In genomic region chr16:67150058-67150832, GRCh38 we compare ENCODE assay signal across 8 cellular contexts. TPM values are rescaled to one million over a fixed set of nuclear protein-coding genes. Genes with fewer than 3 reads are reported as not detected.
DNase-seq lines count a peak whose midpoint lies in the region; ATAC-seq and TF ChIP-seq lines count a peak whose summit lies in the region.

No MANE protein-coding gene starts in this region.

- no peak for TF ChIP-seq POLR2A in stomach (IDR thresholded peaks at IDR 0.05)

- 8% methylated on average over 92 of the region's 92 CpGs for WGBS in liver
- 5 to 12% (median 9%) methylated on average over 4 to 91 of the region's 92 CpGs for WGBS in stomach, 5 donors

- DNase-seq in SJSA1 (ENCODE audit: low read depth in 1 of 2, low spot score in 2 of 2) = peak; percentile 71 to 78
- no peak for DNase-seq in stomach
- DNase-seq in NCI-H226 = no peak
- DNase-seq in cerebellar nuclear complex (lab: John Stamatoyannopoulos, UW) = no peak

- H3K4me1 ChIP-seq in SJSA1 (replicated peaks) (peaks cover 28% of the 10 kb centered on the region), liver (ENCODE audit: control insufficient read depth in 4 of 4, insufficient read depth in 4 of 4, low read length in 3 of 4) (peaks cover 6 to 15% (median 11%) of the 10 kb centered on the region in 4 donors), stomach (peaks cover 14 to 38% (median 34%) of the 10 kb centered on the region in 4 donors)

- intact Hi-C loops in stomach (cut with DNase I; ENCODE audit: low total_unique reads) = loop anchor here (5.0 kb wide), 1 partner anchor 173 kb away; no protein-coding TSS in a partner anchor

- TF ChIP-seq EP300 in stomach (IDR thresholded peaks at IDR 0.05) = no peak

- H3K36me3 ChIP-seq in SJSA1 (peaks cover 61% of the 10 kb centered on the region), liver (ENCODE audit: control insufficient read depth in 4 of 4, insufficient read depth in 3 of 4, low read depth in 1 of 4, low read length in 3 of 4) (peaks cover 14 to 34% (median 28%) of the 10 kb centered on the region in 4 donors), stomach (peaks cover 21 to 52% (median 42%) of the 10 kb centered on the region in 4 donors)

- no peak overlapping the region for H3K9ac ChIP-seq in liver (ENCODE audit: low read depth in 1 of 2, low read length in 2 of 2)

- peak; percentile 28 for ATAC-seq in HG02610 (IDR thresholded peaks at IDR 0.05; ENCODE audit: unreplicated experiment)

- no peaks in the 10 kb centered on the region for H3K27me3 ChIP-seq in SJSA1 (replicated peaks)
- H3K27me3 ChIP-seq in liver (ENCODE audit: control insufficient read depth in 4 of 4, insufficient read depth in 4 of 4, low read length in 3 of 4) = no peaks in the 10 kb centered on the region
- peaks cover 0 to 30% (median 0%) of the 10 kb centered on the region in 3 donors for H3K27me3 ChIP-seq in stomach

- H3K9me3 ChIP-seq in SJSA1 (replicated peaks) (peaks cover 10% of the 10 kb centered on the region), liver (ENCODE audit: control insufficient read depth in 4 of 4, low read length in 3 of 4) (no peaks in the 10 kb centered on the region), stomach (no peaks in the 10 kb centered on the region)

- H3K27ac ChIP-seq in SJSA1 = peak overlapping the region; percentile 83
- peak overlapping the region; percentile 72 for H3K27ac ChIP-seq in cingulate gyrus (ENCODE audit: low read depth, low read length)
- peak overlapping the region; percentile 61 to 79 for H3K27ac ChIP-seq in liver (ENCODE audit: low read depth in 1 of 2, low read length in 2 of 2)
- peak overlapping the region; percentile 75 to 91 (median 86) for H3K27ac ChIP-seq in stomach

- TF ChIP-seq RAD21 in liver (IDR thresholded peaks at IDR 0.05) = no peak

- H3K4me3 ChIP-seq in GM12875 (ENCODE audit: low read depth, low read length) (peak overlapping the region; percentile 57), SJSA1 (peak overlapping the region; percentile 70), liver (ENCODE audit: low read depth in 1 of 3, low read length in 3 of 3) (peak overlapping the region in 2 of 3 donors; percentile 1 to 54), stomach (peak overlapping the region; percentile 61 to 72 (median 63))

- TF ChIP-seq CTCF in GM12875 (IDR thresholded peaks at IDR 0.05; ENCODE audit: borderline replicate concordance, insufficient read depth, low read depth, low read length) = no peak
- no peak for TF ChIP-seq CTCF in liver (IDR thresholded peaks at IDR 0.05; ENCODE audit: low read depth, low read length, missing input control)
- peak in 1 of 7 experiments; percentile 9 for TF ChIP-seq CTCF in stomach (IDR thresholded peaks at IDR 0.05)

TF ChIP-seq in liver, 16 proteins besides CTCF, POLR2A, EP300 and RAD21:
- TF ChIP-seq ZBTB33 (IDR thresholded peaks at IDR 0.05) (no peak), SP1 (IDR thresholded peaks at IDR 0.05) (no peak), MAX (IDR thresholded peaks at IDR 0.05) (no peak), EGR1 (IDR thresholded peaks at IDR 0.05; ENCODE audit: low read depth in 2 of 2) (no peak), FOXA2 (IDR thresholded peaks at IDR 0.05) (no peak), JUND (IDR thresholded peaks at IDR 0.05) (no peak), ATF3 (IDR thresholded peaks at IDR 0.05) (no peak), YY1 (IDR thresholded peaks at IDR 0.05) (no peak), RXRA (IDR thresholded peaks at IDR 0.05) (no peak), FOXA1 (IDR thresholded peaks at IDR 0.05) (no peak)

RNA-seq across cellular contexts. Expression of gene B3GNT9, which starts 0.6 kb away (rescaled TPM):
- total RNA-seq in SJSA1 (2014; rRNA removed; shearing (Covaris generic)) = 34.5 and 36.1 TPM in 2 replicates
- 1 to 10 TPM; 1.2 to 2.3 TPM for total RNA-seq in liver
- polyA plus RNA-seq in liver = 1 to 10 TPM in 1 of 2 donors, under 1 TPM in 1; 0.43 to 1.6 TPM
- total RNA-seq in stomach = 10 to 100 TPM in 1 of 5 donors, 1 to 10 TPM in 3, under 1 TPM in 1; 0.58 to 11.2 (median 4.3) TPM
- polyA plus RNA-seq in stomach = 1 to 10 TPM; 3.5 to 7.9 (median 4.0) TPM

RNA-seq across cellular contexts. Expression of gene TRADD, which starts 9.5 kb away (rescaled TPM):
- total RNA-seq in SJSA1 (2014; rRNA removed; shearing (Covaris generic)) = 25.5 and 46.7 TPM in 2 replicates
- total RNA-seq in liver = 10 to 100 TPM in 1 of 2 donors, 1 to 10 TPM in 1; 5.7 to 10.5 TPM
- polyA plus RNA-seq in liver = 10 to 100 TPM in 1 of 2 donors, 1 to 10 TPM in 1; 9.7 to 10.8 TPM
- total RNA-seq in stomach = 100 to 1,000 TPM in 1 of 5 donors, 10 to 100 TPM in 4; 10.6 to 112 (median 38.4) TPM
- 10 to 100 TPM; 18.9 to 39.4 (median 34.8) TPM for polyA plus RNA-seq in stomach

RNA-seq across cellular contexts. Expression of gene FBXL8, which starts 9.5 kb away (rescaled TPM):
- 11.7 and 24.2 TPM in 2 replicates for total RNA-seq in SJSA1 (2014; rRNA removed; shearing (Covaris generic))
- total RNA-seq in liver = 1 to 10 TPM; 1.4 to 9.2 TPM
- 1 to 10 TPM; 6.1 to 6.2 TPM for polyA plus RNA-seq in liver
- total RNA-seq in stomach = 100 to 1,000 TPM in 1 of 5 donors, 10 to 100 TPM in 3, 1 to 10 TPM in 1; 5.5 to 412 (median 51.3) TPM
- polyA plus RNA-seq in stomach = 10 to 100 TPM in 2 of 3 donors, 1 to 10 TPM in 1; 8.3 to 18.3 (median 10.7) TPM

RNA-seq across cellular contexts. Expression of gene HSF4, which starts 14.3 kb away (rescaled TPM):
- total RNA-seq in SJSA1 (2014; rRNA removed; shearing (Covaris generic)) = 3.9 and 12.8 TPM in 2 replicates
- total RNA-seq in liver (1 to 10 TPM in 1 of 2 donors, under 1 TPM in 1; 0.42 to 5.1 TPM), stomach (100 to 1,000 TPM in 1 of 5 donors, 10 to 100 TPM in 3, 1 to 10 TPM in 1; 9.5 to 630 (median 36.5) TPM)
- polyA plus RNA-seq in liver (1 to 10 TPM; 3.8 to 4.9 TPM), stomach (10 to 100 TPM; 23.8 to 65.4 (median 27.9) TPM)

RNA-seq across cellular contexts. Expression of gene NOL3, which starts 20.1 kb away (rescaled TPM):
- total RNA-seq in SJSA1 (2014; rRNA removed; shearing (Covaris generic)) = 24.1 and 29.7 TPM in 2 replicates
- total RNA-seq in liver (1 to 10 TPM; 3.0 to 9.9 TPM), stomach (100 to 1,000 TPM in 1 of 5 donors, 10 to 100 TPM in 4; 11.4 to 492 (median 39.4) TPM)
- polyA plus RNA-seq in liver (10 to 100 TPM; 11.4 to 18.0 TPM), stomach (10 to 100 TPM; 17.2 to 59.7 (median 21.5) TPM)

Comparison
In these comparisons a context has a peak if more than half of its experiments do, and no peak if none do; other contexts are left out.
1. DNase-seq: peak in SJSA1 (2 of 2); none in stomach (single experiment), NCI-H226 (single experiment) and cerebellar nuclear complex (0 of 2).
2. Peak in every context shown above with its lines, with median percentiles within 50 percentile points of each other: H3K4me3 ChIP-seq and H3K27ac ChIP-seq.